In the genomic region with DNA sequence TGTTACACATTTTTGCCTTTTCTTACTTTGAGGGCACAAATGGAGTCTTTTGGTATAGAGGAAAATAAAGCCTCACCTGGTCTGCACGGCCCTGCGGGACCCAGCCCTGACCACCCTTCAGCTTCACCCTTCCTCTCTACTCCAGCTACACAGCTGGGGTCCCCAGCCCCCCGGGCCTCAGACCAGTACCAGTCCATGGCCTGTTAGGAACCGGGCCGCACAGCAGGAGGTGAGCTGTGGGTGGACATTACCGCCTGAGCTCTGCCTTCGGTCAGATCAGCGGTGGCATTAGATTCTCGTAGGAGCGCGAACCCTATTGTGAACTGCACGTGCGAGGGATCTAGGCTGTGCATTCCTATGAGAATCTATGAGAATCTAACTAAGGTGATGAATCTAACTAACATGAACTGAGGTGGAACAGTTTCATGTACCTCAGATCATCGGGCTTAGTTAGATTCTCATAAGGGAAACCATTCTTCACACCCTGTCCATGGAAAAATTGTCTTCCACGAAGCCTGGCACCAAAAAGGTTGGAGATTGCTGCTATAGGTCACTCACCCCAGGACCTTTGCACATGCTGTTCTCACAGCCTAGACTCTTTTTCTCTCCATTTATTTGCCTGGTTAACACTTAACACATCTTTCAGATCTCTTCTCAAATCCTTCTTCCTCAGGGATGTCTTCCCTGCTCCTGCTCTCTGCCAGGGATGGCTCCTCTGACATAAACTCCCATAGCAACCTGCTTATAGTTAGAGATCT, we compare ENCODE assay signal across 10 cellular contexts. TPM values are rescaled to one million over a fixed set of nuclear protein-coding genes. Genes with fewer than 3 reads are reported as not detected.
DNase-seq lines count a peak whose midpoint lies in the region; ATAC-seq and TF ChIP-seq lines count a peak whose summit lies in the region.
"Had no signal": no experiment of that assay in that cellular context is flagged by ENCODE, and none has a peak within 500 bp of the region (broad histone marks: within the 10 kb centered on the region; RNA-seq: fewer than 3 reads in every experiment).

No MANE protein-coding gene starts in this region.

- H3K4me3 Mint-ChIP-seq in GM23338 (peak overlapping the region; percentile 26; the same call in 1 of the 3 replicates), activated B cell treated with CpG ODN at 0.5 μM for 24 hours (no peak overlapping the region)
- H3K4me3 Mint-ChIP-seq in stimulated activated memory B cell treated with anti-CD40 and anti-IgM and Interleukin-4, amounts not matched to agents 10 μg/mL and 1 μg/mL and 100 μg/mL, for 72 hours = no peak overlapping the region

- no peak for TF ChIP-seq CTCF in GM23338 (conservative IDR thresholded peaks at IDR 0.05; ENCODE audit: low read depth in 2 of 2)
- TF ChIP-seq CTCF in activated B cell treated with CpG ODN at 0.5 μM for 24 hours (IDR thresholded peaks at IDR 0.05) = no peak

- H3K27ac ChIP-seq in GM23338 (ENCODE audit: low read depth) (no peak overlapping the region), right cardiac atrium (ENCODE audit: low read length) (peak overlapping the region; percentile 89)

- no peaks in the 10 kb centered on the region; the same call in 1 of the 2 replicates for H4K20me1 ChIP-seq in GM23338 (replicated peaks; ENCODE audit: insufficient read depth)

- intact Hi-C loops in activated B cell treated with CpG ODN at 0.5 μM for 24 hours (cut with micrococcal nuclease) (no loop called here), right cardiac atrium (cut with DNase I) (loop anchor here in 1 of 4 donors (10.0 kb wide), 1 partner anchor 63 kb away; no protein-coding TSS in a partner anchor)

- H3K36me3 Mint-ChIP-seq in GM23338 (ENCODE audit: low read depth) = peaks cover 8% of the 10 kb centered on the region; the same call in 2 of the 3 replicates
- peaks cover 39% of the 10 kb centered on the region for H3K36me3 Mint-ChIP-seq in activated B cell treated with CpG ODN at 0.5 μM for 24 hours (ENCODE audit: low read depth)
- peaks cover 24% of the 10 kb centered on the region for H3K36me3 Mint-ChIP-seq in stimulated activated memory B cell treated with anti-CD40 and anti-IgM and Interleukin-4, amounts not matched to agents 10 μg/mL and 1 μg/mL and 100 μg/mL, for 72 hours

- DNase-seq in GM23338 (ENCODE audit: low spot score) (no peak), activated B cell treated with CpG ODN at 0.5 μM for 24 hours (no peak), right cardiac atrium (peak in 1 of 3 donors; percentile 53), epidermal melanocyte (ENCODE audit: insufficient read length, low spot score) (no peak)
- DNase-seq: effector CD4-positive, alpha-beta T cell; NCI-H187; T-helper 9 cell had no signal

- no peaks in the 10 kb centered on the region for H3K9me3 Mint-ChIP-seq in GM23338
- H3K9me3 Mint-ChIP-seq in activated B cell treated with CpG ODN at 0.5 μM for 24 hours = no peaks in the 10 kb centered on the region
- no peaks in the 10 kb centered on the region for H3K9me3 Mint-ChIP-seq in stimulated activated memory B cell treated with anti-CD40 and anti-IgM and Interleukin-4, amounts not matched to agents 10 μg/mL and 1 μg/mL and 100 μg/mL, for 72 hours

- no peaks in the 10 kb centered on the region for H3K36me3 ChIP-seq in GM23338 (ENCODE audit: insufficient read depth)

- H3K4me1 ChIP-seq in GM23338 (ENCODE audit: insufficient read depth) (peaks cover 72% of the 10 kb centered on the region), right cardiac atrium (ENCODE audit: control insufficient read depth, insufficient read depth, low read length) (peaks cover 41% of the 10 kb centered on the region)

- H3K4me3 ChIP-seq in GM23338 (no peak overlapping the region), right cardiac atrium (ENCODE audit: low read length) (no peak overlapping the region)

- no peaks in the 10 kb centered on the region for H3K9me2 ChIP-seq in GM23338 (ENCODE audit: insufficient read depth)

- peaks cover 25% of the 10 kb centered on the region for H3K79me2 ChIP-seq in GM23338 (replicated peaks; ENCODE audit: insufficient read depth)

- peaks cover 15% of the 10 kb centered on the region for H3K27me3 Mint-ChIP-seq in GM23338 (ENCODE audit: insufficient read depth, low read depth, poor library complexity)
- H3K27me3 Mint-ChIP-seq in activated B cell treated with CpG ODN at 0.5 μM for 24 hours = no peaks in the 10 kb centered on the region
- H3K27me3 Mint-ChIP-seq in stimulated activated memory B cell treated with anti-CD40 and anti-IgM and Interleukin-4, amounts not matched to agents 10 μg/mL and 1 μg/mL and 100 μg/mL, for 72 hours = no peaks in the 10 kb centered on the region

- no peak overlapping the region for H2AFZ ChIP-seq in GM23338

- H3K4me2 ChIP-seq in GM23338 = no peak overlapping the region

- 0 out of 2 replicates have a peak, but pooled peaks cover 4% of the 10 kb centered on the region for H3F3A ChIP-seq in GM23338 (replicated peaks; ENCODE audit: low read depth)

- H3K27me3 ChIP-seq in GM23338 (ENCODE audit: insufficient read depth) (no peaks in the 10 kb centered on the region), right cardiac atrium (ENCODE audit: control insufficient read depth, insufficient read depth) (no peaks in the 10 kb centered on the region)

- H3K4me1 Mint-ChIP-seq in GM23338 = peaks cover 86% of the 10 kb centered on the region
- H3K4me1 Mint-ChIP-seq in activated B cell treated with CpG ODN at 0.5 μM for 24 hours = peaks cover 86% of the 10 kb centered on the region
- H3K4me1 Mint-ChIP-seq in stimulated activated memory B cell treated with anti-CD40 and anti-IgM and Interleukin-4, amounts not matched to agents 10 μg/mL and 1 μg/mL and 100 μg/mL, for 72 hours = peaks cover 95% of the 10 kb centered on the region

- CTCF ChIA-PET in activated B cell treated with CpG ODN at 0.5 μM for 24 hours (lab: Charles Lee) = no interaction called here

- H3K27ac Mint-ChIP-seq in GM23338 (peak overlapping the region; percentile 30; the same call in 1 of the 2 replicates), activated B cell treated with CpG ODN at 0.5 μM for 24 hours (peak overlapping the region; percentile 21)
- peak overlapping the region; percentile 89 for H3K27ac Mint-ChIP-seq in stimulated activated memory B cell treated with anti-CD40 and anti-IgM and Interleukin-4, amounts not matched to agents 10 μg/mL and 1 μg/mL and 100 μg/mL, for 72 hours

- H3K9me3 ChIP-seq in right cardiac atrium (ENCODE audit: control insufficient read depth, low read length) = no peaks in the 10 kb centered on the region

- POLR2A ChIA-PET in activated B cell treated with CpG ODN at 0.5 μM for 24 hours (lab: Charles Lee) = interaction anchor here (4.2 to 7.1 kb wide), 2 partner anchors 17 to 35 kb away, joined by 44 to 313 read pairs; partner anchors contain the start of gene ECE1

- WGBS in right cardiac atrium = 92% methylated on average over 15 of the region's 15 CpGs

- ATAC-seq in GM23338 (no peak), activated B cell treated with CpG ODN at 0.5 μM for 24 hours (ENCODE audit: low read depth) (no peak), right cardiac atrium (no peak), GM21423 (IDR thresholded peaks at IDR 0.05; ENCODE audit: unreplicated experiment) (no peak), GM18519 (IDR thresholded peaks at IDR 0.05; ENCODE audit: low FRiP score, unreplicated experiment) (no peak)
- ATAC-seq in stimulated activated memory B cell treated with anti-CD40 and anti-IgM and Interleukin-4, amounts not matched to agents 10 μg/mL and 1 μg/mL and 100 μg/mL, for 72 hours = no peak

TF ChIP-seq in GM23338, 12 proteins besides CTCF, POLR2A, EP300 and RAD21 (continues in another document):
- TF ChIP-seq ZNF114 (CRISPR knock-in tag; IDR thresholded peaks at IDR 0.05) (no peak), EZH2phosphoT487 (IDR thresholded peaks at IDR 0.05; ENCODE audit: unreplicated experiment) (no peak), REST (IDR thresholded peaks at IDR 0.05; ENCODE audit: unreplicated experiment) (no peak), STAT1 (IDR thresholded peaks at IDR 0.05; ENCODE audit: unreplicated experiment) (no peak), POLR2AphosphoS5 (IDR thresholded peaks at IDR 0.05; ENCODE audit: low read depth) (no peak)

RNA-seq across cellular contexts. Expression of gene ECE1, which starts 37.5 kb away (rescaled TPM):
- 45.0 and 48.0 TPM in 2 replicates for total RNA-seq in GM23338 (2014; rRNA removed; shearing (Covaris generic))
- polyA plus RNA-seq in GM23338 (2016; fragmentation: Nextera tagmentation; extraction: Ambion mirVana) = 10.4 and 11.0 TPM in 2 replicates
- 208 and 209 TPM in 2 replicates for total RNA-seq in activated B cell treated with CpG ODN at 0.5 μM for 24 hours
- total RNA-seq in right cardiac atrium = 100 to 1,000 TPM in 3 of 4 donors, 10 to 100 TPM in 1; 99.1 to 158 (median 114) TPM
- polyA plus RNA-seq in right cardiac atrium = 76.2 TPM

Comparison
In these comparisons a context has a peak if more than half of its experiments do, and no peak if none do; other contexts are left out.
1. H3K27ac Mint-ChIP-seq: peak in every context shown above with its lines; median percentile 89 in stimulated activated memory B cell treated with anti-CD40 and anti-IgM and Interleukin-4, amounts not matched to agents 10 μg/mL and 1 μg/mL and 100 μg/mL, for 72 hours; 30 in GM23338; 21 in activated B cell treated with CpG ODN at 0.5 μM for 24 hours.